In genomic region chr2:172437419-172438063, GRCh38 we compare ENCODE assay signal across 8 cellular contexts. TPM values are rescaled to one million over a fixed set of nuclear protein-coding genes. Genes with fewer than 3 reads are reported as not detected.
DNase-seq lines count a peak whose midpoint lies in the region; ATAC-seq and TF ChIP-seq lines count a peak whose summit lies in the region.

No MANE protein-coding gene starts in this region.

- H3K4me3 ChIP-seq in mucosa of descending colon (no peak overlapping the region), sigmoid colon (no peak overlapping the region)

- TF ChIP-seq CTCF in mucosa of descending colon (IDR thresholded peaks at IDR 0.05) (no peak), sigmoid colon (IDR thresholded peaks at IDR 0.05) (no peak)

- H3K9me3 Mint-ChIP-seq in activated T-helper 1 cell treated with anti-CD3 and anti-CD28 coated beads, Interleukin-12 subunit alpha, Interleukin-12 subunit beta, Interleukin-2, Interleukin-4 antibody, amounts not matched to agents 30 ng/mL and 10 ng/mL and 1 ng/mL, durations not matched to agents 14 hours and 24 hours and 36 hours = no peaks in the 10 kb centered on the region
- H3K9me3 Mint-ChIP-seq in stimulated activated naive CD8-positive, alpha-beta T cell treated with anti-CD3 and anti-CD28 coated beads, Interleukin-15, amount 100 ng/mL, for 72 hours = no peaks in the 10 kb centered on the region

- peaks cover 4% of the 10 kb centered on the region for H3K36me3 Mint-ChIP-seq in activated T-helper 1 cell treated with anti-CD3 and anti-CD28 coated beads, Interleukin-12 subunit alpha, Interleukin-12 subunit beta, Interleukin-2, Interleukin-4 antibody, amounts not matched to agents 30 ng/mL and 10 ng/mL and 1 ng/mL, durations not matched to agents 14 hours and 24 hours and 36 hours (ENCODE audit: low read depth)

- H3K27me3 Mint-ChIP-seq in activated T-helper 1 cell treated with anti-CD3 and anti-CD28 coated beads, Interleukin-12 subunit alpha, Interleukin-12 subunit beta, Interleukin-2, Interleukin-4 antibody, amounts not matched to agents 30 ng/mL and 10 ng/mL and 1 ng/mL, durations not matched to agents 14 hours and 24 hours and 36 hours (ENCODE audit: insufficient read depth) = peaks cover 6% of the 10 kb centered on the region
- no peaks in the 10 kb centered on the region for H3K27me3 Mint-ChIP-seq in stimulated activated naive CD8-positive, alpha-beta T cell treated with anti-CD3 and anti-CD28 coated beads, Interleukin-15, amount 100 ng/mL, for 72 hours

- peaks cover 46% of the 10 kb centered on the region for H3K4me1 Mint-ChIP-seq in activated T-helper 1 cell treated with anti-CD3 and anti-CD28 coated beads, Interleukin-12 subunit alpha, Interleukin-12 subunit beta, Interleukin-2, Interleukin-4 antibody, amounts not matched to agents 30 ng/mL and 10 ng/mL and 1 ng/mL, durations not matched to agents 14 hours and 24 hours and 36 hours (ENCODE audit: low read depth)
- peaks cover 25% of the 10 kb centered on the region for H3K4me1 Mint-ChIP-seq in stimulated activated naive CD8-positive, alpha-beta T cell treated with anti-CD3 and anti-CD28 coated beads, Interleukin-15, amount 100 ng/mL, for 72 hours

- H3K4me1 ChIP-seq in mucosa of descending colon (ENCODE audit: low read depth) = peaks cover 83% of the 10 kb centered on the region
- H3K4me1 ChIP-seq in sigmoid colon = no peaks in the 10 kb centered on the region

- H3K9me3 ChIP-seq in mucosa of descending colon (no peaks in the 10 kb centered on the region), sigmoid colon (no peaks in the 10 kb centered on the region)

- no peaks in the 10 kb centered on the region for H3K27me3 ChIP-seq in sigmoid colon

- WGBS in sigmoid colon, 2 donors = 53 to 76% methylated on average over 2 of the region's 2 CpGs

- no peak overlapping the region for H3K27ac Mint-ChIP-seq in activated T-helper 1 cell treated with anti-CD3 and anti-CD28 coated beads, Interleukin-12 subunit alpha, Interleukin-12 subunit beta, Interleukin-2, Interleukin-4 antibody, amounts not matched to agents 30 ng/mL and 10 ng/mL and 1 ng/mL, durations not matched to agents 14 hours and 24 hours and 36 hours
- no peak overlapping the region for H3K27ac Mint-ChIP-seq in stimulated activated naive CD8-positive, alpha-beta T cell treated with anti-CD3 and anti-CD28 coated beads, Interleukin-15, amount 100 ng/mL, for 72 hours

- H3K27ac ChIP-seq in sigmoid colon = no peak overlapping the region

- no peak overlapping the region for H3K4me3 Mint-ChIP-seq in activated T-helper 1 cell treated with anti-CD3 and anti-CD28 coated beads, Interleukin-12 subunit alpha, Interleukin-12 subunit beta, Interleukin-2, Interleukin-4 antibody, amounts not matched to agents 30 ng/mL and 10 ng/mL and 1 ng/mL, durations not matched to agents 14 hours and 24 hours and 36 hours
- no peak overlapping the region for H3K4me3 Mint-ChIP-seq in stimulated activated naive CD8-positive, alpha-beta T cell treated with anti-CD3 and anti-CD28 coated beads, Interleukin-15, amount 100 ng/mL, for 72 hours

- TF ChIP-seq EP300 in sigmoid colon (IDR thresholded peaks at IDR 0.05) = no peak

- no peak for TF ChIP-seq POLR2A in sigmoid colon (IDR thresholded peaks at IDR 0.05)

- intact Hi-C loops in activated T-helper 1 cell treated with anti-CD3 and anti-CD28 coated beads, Interleukin-12 subunit alpha, Interleukin-12 subunit beta, Interleukin-2, Interleukin-4 antibody, amounts not matched to agents 30 ng/mL and 10 ng/mL and 1 ng/mL, durations not matched to agents 14 hours and 24 hours and 36 hours (cut with micrococcal nuclease) = loop anchor here (1.0 kb wide), 3 partner anchors 9 to 26 kb away; partner anchors contain the start of gene ITGA6
- intact Hi-C loops in mucosa of descending colon (cut with DNase I, micrococcal nuclease) = no loop called here
- intact Hi-C loops in sigmoid colon (cut with DNase I) = no loop called here

- ATAC-seq in HG03520 (IDR thresholded peaks at IDR 0.05; ENCODE audit: unreplicated experiment) (peak; percentile 43), mucosa of descending colon (no peak)
- peak; percentile 45 for ATAC-seq in stimulated activated naive CD8-positive, alpha-beta T cell treated with anti-CD3 and anti-CD28 coated beads, Interleukin-15, amount 100 ng/mL, for 72 hours

- H3K36me3 ChIP-seq in mucosa of descending colon (ENCODE audit: low read depth) (no peaks in the 10 kb centered on the region), sigmoid colon (no peaks in the 10 kb centered on the region)

- peak; percentile 32 for DNase-seq in activated naive CD4-positive, alpha-beta T cell treated with Interleukin-2 at 50 U/mL for 16 hours
- DNase-seq in activated naive CD4-positive, alpha-beta T cell (lab: John Stamatoyannopoulos, UW) = no peak
- DNase-seq in activated T-helper 1 cell treated with anti-CD3 and anti-CD28 coated beads, Interleukin-12 subunit alpha, Interleukin-12 subunit beta, Interleukin-2, Interleukin-4 antibody, amounts not matched to agents 30 ng/mL and 10 ng/mL and 1 ng/mL, durations not matched to agents 14 hours and 24 hours and 36 hours (ENCODE audit: low spot score) = peak; percentile 17
- peak in 1 of 2 donors; percentile 50 for DNase-seq in stimulated activated naive CD8-positive, alpha-beta T cell treated with anti-CD3 and anti-CD28 coated beads, Interleukin-15, amount 100 ng/mL, for 72 hours
- DNase-seq in mucosa of descending colon (no peak), sigmoid colon (no peak), inferior parietal cortex (ENCODE audit: extremely low spot score) (no peak)

RNA-seq across cellular contexts. Expression of gene ITGA6, which starts 10.2 kb away (rescaled TPM):
- 1.9 TPM in 2 replicates for total RNA-seq in activated T-helper 1 cell treated with anti-CD3 and anti-CD28 coated beads, Interleukin-12 subunit alpha, Interleukin-12 subunit beta, Interleukin-2, Interleukin-4 antibody, amounts not matched to agents 30 ng/mL and 10 ng/mL and 1 ng/mL, durations not matched to agents 14 hours and 24 hours and 36 hours
- total RNA-seq in mucosa of descending colon = 100 to 1,000 TPM; 116 to 192 (median 178) TPM
- total RNA-seq in sigmoid colon = 10 to 100 TPM in 3 of 4 donors, 1 to 10 TPM in 1; 9.9 to 31.0 (median 17.8) TPM
- polyA plus RNA-seq in sigmoid colon = 10 to 100 TPM in 2 of 3 donors, 1 to 10 TPM in 1; 8.4 to 66.5 (median 11.8) TPM

Comparison
In these comparisons a context has a peak if more than half of its experiments do, and no peak if none do; other contexts are left out.
1. DNase-seq: peak in activated naive CD4-positive, alpha-beta T cell treated with Interleukin-2 at 50 U/mL for 16 hours (single experiment) and activated T-helper 1 cell treated with anti-CD3 and anti-CD28 coated beads, Interleukin-12 subunit alpha, Interleukin-12 subunit beta, Interleukin-2, Interleukin-4 antibody, amounts not matched to agents 30 ng/mL and 10 ng/mL and 1 ng/mL, durations not matched to agents 14 hours and 24 hours and 36 hours (single experiment); none in activated naive CD4-positive, alpha-beta T cell (0 of 4), mucosa of descending colon (0 of 3), sigmoid colon (single experiment) and inferior parietal cortex (single experiment).